In genomic region chr19:56314584-56315075, GRCh38 we compare ENCODE assay signal across 1 cellular context.
A peak's percentile ranks its signal among the peaks of the same experiment; 100 is the strongest.
TF ChIP-seq lines count a peak whose summit lies in the region.

Gene ZSCAN5A, minus strand, starts transcription at chr19:56314839. Its CDS starts 89,793 bp downstream, at chr19:56225046.

TF ChIP-seq in K562, 482 proteins besides CTCF, POLR2A, EP300 and RAD21 (continued from another document and continues in another):
- TF ChIP-seq ZNF592 (IDR thresholded peaks at IDR 0.05) (peak; percentile 77), MBD2 (IDR thresholded peaks at IDR 0.05; ENCODE audit: borderline replicate concordance, low read depth) (peak; percentile 72; the same call in 1 of the 2 replicates), SUPT5H (IDR thresholded peaks at IDR 0.05) (peak; percentile 67), KHSRP (IDR thresholded peaks at IDR 0.05) (peak; percentile 85), RAD51 (IDR thresholded peaks at IDR 0.05; ENCODE audit: borderline replicate concordance, low read depth) (no peak), HDAC3 (IDR thresholded peaks at IDR 0.05; ENCODE audit: borderline replicate concordance, partially characterized antibody) (no peak), KLF13 (tag; IDR thresholded peaks at IDR 0.05; ENCODE audit: borderline replicate concordance, low read depth) (no peak), MAX (CRISPR knock-in tag; IDR thresholded peaks at IDR 0.05) (0 out of 2 replicates have a peak, but pooled peaks have one; percentile 8), ATF2 (CRISPR knock-in tag; IDR thresholded peaks at IDR 0.05) (peak; percentile 41; the same call in 1 of the 2 replicates), AFF4 (CRISPR knock-in tag; IDR thresholded peaks at IDR 0.05) (no peak; the same call in 1 of the 2 replicates), RERE (CRISPR knock-in tag; IDR thresholded peaks at IDR 0.05; ENCODE audit: borderline replicate concordance) (no peak), TARDBP (IDR thresholded peaks at IDR 0.05) (0 out of 2 replicates have a peak, but pooled peaks have one; percentile 34), GATA2 (CRISPR knock-in tag; IDR thresholded peaks at IDR 0.05) (no peak), ZFX (CRISPR knock-in tag; IDR thresholded peaks at IDR 0.05) (peak; percentile 84), DMBX1 (CRISPR knock-in tag; IDR thresholded peaks at IDR 0.05; ENCODE audit: borderline replicate concordance) (no peak), TAF7 (tag; IDR thresholded peaks at IDR 0.05) (0 out of 2 replicates have a peak, but pooled peaks have one; percentile 46), ZNF740 (CRISPR knock-in tag; IDR thresholded peaks at IDR 0.05) (no peak), ZNF740 (tag; IDR thresholded peaks at IDR 0.05) (no peak), CBX2 (IDR thresholded peaks at IDR 0.05; ENCODE audit: insufficient read depth, low read length, poor library complexity, severe bottlenecking) (no peak), SIN3B (IDR thresholded peaks at IDR 0.05; ENCODE audit: low read depth) (peak; percentile 78), NR3C1 (CRISPR knock-in tag; IDR thresholded peaks at IDR 0.05) (no peak), MTA1 (IDR thresholded peaks at IDR 0.05; ENCODE audit: borderline replicate concordance) (peak; percentile 76; the same call in 1 of the 2 replicates), LCOR (CRISPR knock-in tag; IDR thresholded peaks at IDR 0.05) (peak; percentile 45), BRD9 (IDR thresholded peaks at IDR 0.05; ENCODE audit: low read depth, partially characterized antibody) (no peak), SPI1 (IDR thresholded peaks at IDR 0.05; ENCODE audit: borderline replicate concordance, low read depth, low read length) (peak; percentile 41; the same call in 1 of the 2 replicates), SMC3 (conservative IDR thresholded peaks at IDR 0.05; ENCODE audit: insufficient read depth, low read depth, low read length) (0 out of 2 replicates have a peak, but pooled peaks have one; percentile 20), ZNF140 (CRISPR knock-in tag; IDR thresholded peaks at IDR 0.05) (no peak), NKRF (IDR thresholded peaks at IDR 0.05; ENCODE audit: borderline replicate concordance) (peak; percentile 84; the same call in 1 of the 2 replicates), CBFA2T3 (IDR thresholded peaks at IDR 0.05) (no peak), FUS (optimal IDR thresholded peaks at IDR 0.05; ENCODE audit: low read depth, low read length) (no peak), MXD1 (CRISPR knock-in tag; IDR thresholded peaks at IDR 0.05; ENCODE audit: borderline replicate concordance, poor library complexity, severe bottlenecking) (no peak), PTTG1 (tag; IDR thresholded peaks at IDR 0.05; ENCODE audit: low read depth) (0 out of 2 replicates have a peak, but pooled peaks have one; percentile 35), ASH1L (IDR thresholded peaks at IDR 0.05; ENCODE audit: borderline replicate concordance, low read depth, partially characterized antibody) (peak; percentile 85), CCNT2 (IDR thresholded peaks at IDR 0.05; ENCODE audit: borderline replicate concordance, extremely low read depth, insufficient read length, low read depth, low read length) (no peak), NBN (IDR thresholded peaks at IDR 0.05; ENCODE audit: low read depth) (peak; percentile 97), EP400 (IDR thresholded peaks at IDR 0.05) (peak; percentile 95), ZNF217 (CRISPR knock-in tag; IDR thresholded peaks at IDR 0.05) (no peak), HINFP (tag; conservative IDR thresholded peaks at IDR 0.05; ENCODE audit: low read depth) (no peak; the same call in 1 of the 2 replicates), TFAM (CRISPR knock-in tag; conservative IDR thresholded peaks at IDR 0.05) (no peak), ZNF445 (CRISPR knock-in tag; IDR thresholded peaks at IDR 0.05; ENCODE audit: low read depth) (no peak), SP1 (CRISPR knock-in tag; IDR thresholded peaks at IDR 0.05) (peak; percentile 33; the same call in 1 of the 2 replicates), LEF1 (IDR thresholded peaks at IDR 0.05) (no peak)
